Comparison of ENCODE assay signal across 26 cellular contexts in genomic region chr2:239625913-239626734, GRCh38.
DNase-seq lines count a peak whose midpoint lies in the region; ATAC-seq and TF ChIP-seq lines count a peak whose summit lies in the region.
"Had no signal": no experiment of that assay in that cellular context is flagged by ENCODE, and none has a peak within 500 bp of the region (broad histone marks: within the 10 kb centered on the region; RNA-seq: fewer than 3 reads in every experiment).

No MANE protein-coding gene starts in this region.

- no peak for TF ChIP-seq POLR2A in NB4 (IDR thresholded peaks at IDR 0.05; ENCODE audit: extremely low read depth, insufficient read length)

- H3K4me1 ChIP-seq in CD8-positive, alpha-beta T cell (ENCODE audit: insufficient read depth, low read length), result peaks cover 32% of the 10 kb centered on the region
- H3K4me1 ChIP-seq: left ventricle myocardium inferior, psoas muscle, SJSA1, testis had no signal

- intact Hi-C loops in CD8-positive, alpha-beta T cell (cut with DNase I, micrococcal nuclease), result loop anchor here in 1 of 2 experiments (10.0 kb wide), 1 partner anchor 361 kb away; no protein-coding TSS in a partner anchor

- no peak overlapping the region for H3K4me3 Mint-ChIP-seq in CD8-positive, alpha-beta T cell
- peak overlapping the region; percentile 53 for H3K4me3 Mint-ChIP-seq in central memory CD8-positive, alpha-beta T cell
- peak overlapping the region; percentile 6 for H3K4me3 Mint-ChIP-seq in natural killer cell treated with Interleukin-12 subunit alpha and Interleukin-12 subunit beta and Interleukin-15 and Interleukin-18, amount 100 ng/mL, for 72 hours
- H3K4me3 Mint-ChIP-seq: activated CD4-positive, alpha-beta T cell treated with anti-CD3 and anti-CD28 coated beads, Interleukin-2, amount 10 ng/mL, durations not matched to agents 24 days and 14 days; activated naive CD4-positive, alpha-beta T cell treated with anti-CD3 and anti-CD28 coated beads, Interleukin-2, amount 50 U/mL, for 24 hours; stimulated activated naive B cell treated with anti-CD40 and anti-IgM and Interleukin-4, amounts not matched to agents 10 μg/mL and 1 μg/mL and 100 μg/mL, for 72 hours had no signal

- H3K27me3 Mint-ChIP-seq in CD8-positive, alpha-beta T cell (ENCODE audit: low read depth), result no peaks in the 10 kb centered on the region
- H3K27me3 Mint-ChIP-seq in central memory CD8-positive, alpha-beta T cell, result no peaks in the 10 kb centered on the region
- peaks cover 0 to 4% of the 10 kb centered on the region in 2 donors for H3K27me3 Mint-ChIP-seq in natural killer cell treated with Interleukin-12 subunit alpha and Interleukin-12 subunit beta and Interleukin-15 and Interleukin-18, amount 100 ng/mL, for 72 hours
- H3K27me3 Mint-ChIP-seq: activated naive CD4-positive, alpha-beta T cell treated with anti-CD3 and anti-CD28 coated beads, Interleukin-2, amount 50 U/mL, for 24 hours had no signal

- peak; percentile 36 for ATAC-seq in CD8-positive, alpha-beta T cell
- peak; percentile 64 for ATAC-seq in central memory CD8-positive, alpha-beta T cell (replicated peaks; ENCODE audit: extremely low read depth, poor library complexity, severe bottlenecking)
- ATAC-seq in natural killer cell treated with Interleukin-12 subunit alpha and Interleukin-12 subunit beta and Interleukin-15 and Interleukin-18, amount 100 ng/mL, for 72 hours, result peak; percentile 72 to 78
- no peak for ATAC-seq in GM18870 (IDR thresholded peaks at IDR 0.05; ENCODE audit: unreplicated experiment)
- ATAC-seq in HG03521 (IDR thresholded peaks at IDR 0.05; ENCODE audit: unreplicated experiment), result no peak
- ATAC-seq: Panc1; psoas muscle; stimulated activated naive B cell treated with anti-CD40 and anti-IgM and Interleukin-4, amounts not matched to agents 10 μg/mL and 1 μg/mL and 100 μg/mL, for 72 hours had no signal

- no peaks in the 10 kb centered on the region for H3K27me3 ChIP-seq in CD8-positive, alpha-beta T cell (ENCODE audit: insufficient read depth, low read length)
- H3K27me3 ChIP-seq: testis had no signal

- DNase-seq in CD8-positive, alpha-beta T cell, result peak in 2 of 7 experiments; percentile 34 to 52
- DNase-seq in NB4 (ENCODE audit: low read depth) (peak; percentile 41), NCI-H345 treated with DMSO at 0.1 percent for 48 hours (lab: John Stamatoyannopoulos, UW; ENCODE audit: unreplicated experiment) (no peak)
- peak in 1 of 2 donors; percentile 46 for DNase-seq in central memory CD8-positive, alpha-beta T cell (ENCODE audit: low spot score in 2 of 2)
- DNase-seq in natural killer cell treated with Interleukin-12 subunit alpha and Interleukin-12 subunit beta and Interleukin-15 and Interleukin-18, amount 100 ng/mL, for 72 hours (ENCODE audit: low spot score), result no peak
- DNase-seq: activated CD4-positive, alpha-beta T cell treated with anti-CD3 and anti-CD28 coated beads, Interleukin-2, amount 10 ng/mL, durations not matched to agents 24 days and 14 days; activated T-cell treated with anti-CD3 and anti-CD28 coated beads for 4 hours; aorta; cerebellar nuclear complex; foreskin fibroblast; Kasumi-1; left ventricle myocardium inferior; NCI-H1105; NCI-H2029 treated with DMSO at 0.1 percent for 48 hours; NCI-H446; psoas muscle; stimulated activated CD4-positive, alpha-beta T cell treated with anti-CD3 and anti-CD28 coated beads, Interleukin-1b, Interleukin-23, amount 100 ng/mL, for 48 hours; stimulated activated naive B cell treated with anti-CD40 and anti-IgM and Interleukin-4, amounts not matched to agents 10 μg/mL and 1 μg/mL and 100 μg/mL, for 72 hours; testis had no signal

- no peaks in the 10 kb centered on the region for H3K36me3 ChIP-seq in CD8-positive, alpha-beta T cell (ENCODE audit: insufficient read depth, low read length)
- H3K36me3 ChIP-seq: left ventricle myocardium inferior, SJSA1 had no signal

- no peaks in the 10 kb centered on the region for H3K9me3 ChIP-seq in CD8-positive, alpha-beta T cell (ENCODE audit: low read length)
- H3K9me3 ChIP-seq: left ventricle myocardium inferior, psoas muscle, SJSA1, testis had no signal

- no peaks in the 10 kb centered on the region for H3K36me3 Mint-ChIP-seq in CD8-positive, alpha-beta T cell
- H3K36me3 Mint-ChIP-seq in central memory CD8-positive, alpha-beta T cell (ENCODE audit: insufficient read depth), result peaks cover 10% of the 10 kb centered on the region
- no peaks in the 10 kb centered on the region for H3K36me3 Mint-ChIP-seq in natural killer cell treated with Interleukin-12 subunit alpha and Interleukin-12 subunit beta and Interleukin-15 and Interleukin-18, amount 100 ng/mL, for 72 hours
- H3K36me3 Mint-ChIP-seq: activated naive CD4-positive, alpha-beta T cell treated with anti-CD3 and anti-CD28 coated beads, Interleukin-2, amount 50 U/mL, for 24 hours; stimulated activated naive B cell treated with anti-CD40 and anti-IgM and Interleukin-4, amounts not matched to agents 10 μg/mL and 1 μg/mL and 100 μg/mL, for 72 hours had no signal

- no peak overlapping the region for H3K27ac ChIP-seq in CD8-positive, alpha-beta T cell (ENCODE audit: low read depth, low read length)
- H3K27ac ChIP-seq: GM23248, left ventricle myocardium inferior, psoas muscle, SJSA1, testis, VCaP had no signal

- no peaks in the 10 kb centered on the region for H3K9me3 Mint-ChIP-seq in CD8-positive, alpha-beta T cell
- no peaks in the 10 kb centered on the region for H3K9me3 Mint-ChIP-seq in central memory CD8-positive, alpha-beta T cell
- no peaks in the 10 kb centered on the region for H3K9me3 Mint-ChIP-seq in natural killer cell treated with Interleukin-12 subunit alpha and Interleukin-12 subunit beta and Interleukin-15 and Interleukin-18, amount 100 ng/mL, for 72 hours
- H3K9me3 Mint-ChIP-seq: activated CD4-positive, alpha-beta T cell treated with anti-CD3 and anti-CD28 coated beads, Interleukin-2, amount 10 ng/mL, durations not matched to agents 24 days and 14 days; activated naive CD4-positive, alpha-beta T cell treated with anti-CD3 and anti-CD28 coated beads, Interleukin-2, amount 50 U/mL, for 24 hours; stimulated activated naive B cell treated with anti-CD40 and anti-IgM and Interleukin-4, amounts not matched to agents 10 μg/mL and 1 μg/mL and 100 μg/mL, for 72 hours had no signal

- peak overlapping the region; percentile 66 for H3K27ac Mint-ChIP-seq in CD8-positive, alpha-beta T cell
- peak overlapping the region; percentile 63 for H3K27ac Mint-ChIP-seq in central memory CD8-positive, alpha-beta T cell (ENCODE audit: low read depth)
- H3K27ac Mint-ChIP-seq in natural killer cell treated with Interleukin-12 subunit alpha and Interleukin-12 subunit beta and Interleukin-15 and Interleukin-18, amount 100 ng/mL, for 72 hours, result no peak overlapping the region
- H3K27ac Mint-ChIP-seq: activated CD4-positive, alpha-beta T cell treated with anti-CD3 and anti-CD28 coated beads, Interleukin-2, amount 10 ng/mL, durations not matched to agents 24 days and 14 days; activated naive CD4-positive, alpha-beta T cell treated with anti-CD3 and anti-CD28 coated beads, Interleukin-2, amount 50 U/mL, for 24 hours; stimulated activated naive B cell treated with anti-CD40 and anti-IgM and Interleukin-4, amounts not matched to agents 10 μg/mL and 1 μg/mL and 100 μg/mL, for 72 hours had no signal

- no peak for TF ChIP-seq CTCF in CD8-positive, alpha-beta T cell (IDR thresholded peaks at IDR 0.05)
- TF ChIP-seq CTCF in NB4 (IDR thresholded peaks at IDR 0.05; ENCODE audit: low read depth, low read length), result no peak

- CTCF ChIA-PET in CD8-positive, alpha-beta T cell (lab: Charles Lee), result interaction anchor here (1.0 to 1.5 kb wide), 2 partner anchors 16 to 21 kb away, joined by 3 read pairs; no protein-coding TSS in a partner anchor

- no peak overlapping the region for H3K4me3 ChIP-seq in CD8-positive, alpha-beta T cell (ENCODE audit: low read depth, low read length)
- no peak overlapping the region for H3K4me3 ChIP-seq in NB4 (ENCODE audit: low read depth, low read length)
- H3K4me3 ChIP-seq: GM23248, left ventricle myocardium inferior, psoas muscle, SJSA1, testis had no signal

- POLR2A ChIA-PET in CD8-positive, alpha-beta T cell (lab: Charles Lee), result interaction anchor here (0.7 to 1.1 kb wide), 3 partner anchors 10 to 20 kb away, joined by 3 read pairs; no protein-coding TSS in a partner anchor

- peaks cover 40% of the 10 kb centered on the region for H3K4me1 Mint-ChIP-seq in CD8-positive, alpha-beta T cell (ENCODE audit: low read depth)
- H3K4me1 Mint-ChIP-seq in central memory CD8-positive, alpha-beta T cell, result peaks cover 82% of the 10 kb centered on the region
- H3K4me1 Mint-ChIP-seq in natural killer cell treated with Interleukin-12 subunit alpha and Interleukin-12 subunit beta and Interleukin-15 and Interleukin-18, amount 100 ng/mL, for 72 hours (ENCODE audit: low read depth in 2 of 2), result peaks cover 55 to 57% of the 10 kb centered on the region in 2 donors
- H3K4me1 Mint-ChIP-seq: stimulated activated naive B cell treated with anti-CD40 and anti-IgM and Interleukin-4, amounts not matched to agents 10 μg/mL and 1 μg/mL and 100 μg/mL, for 72 hours had no signal

Comparison
In these comparisons a context has a peak if more than half of its experiments do, and no peak if none do; other contexts are left out.
1. ATAC-seq: peak in CD8-positive, alpha-beta T cell (single experiment), central memory CD8-positive, alpha-beta T cell (single experiment) and natural killer cell treated with Interleukin-12 subunit alpha and Interleukin-12 subunit beta and Interleukin-15 and Interleukin-18, amount 100 ng/mL, for 72 hours (2 of 2); none in GM18870 (single experiment) and HG03521 (single experiment).
2. H3K27ac Mint-ChIP-seq: peak in CD8-positive, alpha-beta T cell (single experiment) and central memory CD8-positive, alpha-beta T cell (single experiment); none in natural killer cell treated with Interleukin-12 subunit alpha and Interleukin-12 subunit beta and Interleukin-15 and Interleukin-18, amount 100 ng/mL, for 72 hours (0 of 2).